Comparison of ENCODE assay signal across 7 cellular contexts in the genomic region with DNA sequence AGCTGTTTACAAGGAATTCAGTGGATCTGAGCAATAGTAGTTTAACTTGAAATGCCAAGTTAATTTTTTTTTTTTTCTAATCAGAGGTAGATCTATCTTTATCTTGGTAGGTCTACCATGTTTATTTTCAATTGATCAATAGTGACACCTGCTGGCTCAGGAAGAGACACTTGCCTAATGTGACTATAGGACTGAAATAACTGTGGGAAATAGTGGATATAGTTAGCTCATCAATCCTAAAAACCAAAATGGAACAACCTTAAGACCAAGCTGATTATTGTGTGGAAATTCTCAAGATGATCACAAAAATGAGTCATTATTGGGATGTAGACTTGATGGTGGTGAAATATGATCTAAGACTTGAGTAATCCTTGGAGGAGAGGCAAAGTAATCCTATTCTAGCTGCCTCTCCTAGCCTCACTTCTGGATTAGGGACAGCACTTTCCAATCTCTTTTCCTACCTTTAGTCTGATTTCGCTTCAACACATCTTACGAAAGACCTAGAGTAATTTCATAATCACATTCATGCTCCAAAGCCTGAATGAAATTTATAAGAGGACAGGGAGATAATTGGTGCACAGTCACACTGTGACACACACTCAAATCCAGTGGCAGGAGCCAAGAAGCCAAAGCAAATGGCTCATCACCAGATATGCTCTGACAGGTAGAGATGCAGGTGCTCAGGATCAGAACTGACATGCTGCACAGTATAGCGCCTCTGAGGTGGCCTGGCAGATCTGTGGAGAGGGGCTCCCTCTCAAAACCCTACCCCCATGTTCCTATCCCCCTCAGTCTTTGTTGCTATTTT.
DNase-seq lines count a peak whose midpoint lies in the region; ATAC-seq and TF ChIP-seq lines count a peak whose summit lies in the region.

No MANE protein-coding gene starts in this region.

- H3K4me3 ChIP-seq in astrocyte of the cerebellum (ENCODE audit: low read depth, low read length) (no peak overlapping the region), left lung (no peak overlapping the region)

- in situ Hi-C loops in G401 (cut with HindIII; ENCODE audit: low sequenced_read_pairs) = no loop called here
- in situ Hi-C loops in astrocyte of the cerebellum (cut with HindIII; ENCODE audit: low sequenced_read_pairs) = no loop called here

- no peaks in the 10 kb centered on the region for H3K36me3 ChIP-seq in left lung

- no peak overlapping the region for H3K27ac ChIP-seq in left lung

- H3K9me3 ChIP-seq in left lung = no peaks in the 10 kb centered on the region

- peak; percentile 36 for DNase-seq in G401 (ENCODE audit: low spot score)
- DNase-seq in NCI-H1436 (lab: John Stamatoyannopoulos, UW) = peak; percentile 50
- DNase-seq in astrocyte of the cerebellum (ENCODE audit: low read depth) = peak; percentile 52
- DNase-seq in left lung = no peak
- no peak for DNase-seq in activated CD8-positive, alpha-beta memory T cell treated with anti-CD3 and anti-CD28 coated beads, Interleukin-2, amount 50 U/mL, for 48 hours
- no peak for DNase-seq in posterior cingulate gyrus

- no peaks in the 10 kb centered on the region for H3K27me3 ChIP-seq in left lung

- intact Hi-C loops in left lung (cut with DNase I) = no loop called here
- intact Hi-C loops in posterior cingulate gyrus (cut with DNase I) = no loop called here

- TF ChIP-seq CTCF in astrocyte of the cerebellum (IDR thresholded peaks at IDR 0.05; ENCODE audit: low read depth, low read length, missing control alignments) (peak; percentile 53), left lung (IDR thresholded peaks at IDR 0.05) (peak in 1 of 2 donors; percentile 38)

- peak; percentile 52 for ATAC-seq in GM21786 (IDR thresholded peaks at IDR 0.05; ENCODE audit: unreplicated experiment)
- peak; percentile 80 for ATAC-seq in left lung

- no peaks in the 10 kb centered on the region for H3K4me1 ChIP-seq in left lung

Comparison
In these comparisons a context has a peak if more than half of its experiments do, and no peak if none do; other contexts are left out.
1. DNase-seq: peak in G401 (single experiment), NCI-H1436 (single experiment) and astrocyte of the cerebellum (single experiment); none in left lung (0 of 2), activated CD8-positive, alpha-beta memory T cell treated with anti-CD3 and anti-CD28 coated beads, Interleukin-2, amount 50 U/mL, for 48 hours (single experiment) and posterior cingulate gyrus (0 of 10).